ENCODE assay signal across 14 cellular contexts in the genomic region with DNA sequence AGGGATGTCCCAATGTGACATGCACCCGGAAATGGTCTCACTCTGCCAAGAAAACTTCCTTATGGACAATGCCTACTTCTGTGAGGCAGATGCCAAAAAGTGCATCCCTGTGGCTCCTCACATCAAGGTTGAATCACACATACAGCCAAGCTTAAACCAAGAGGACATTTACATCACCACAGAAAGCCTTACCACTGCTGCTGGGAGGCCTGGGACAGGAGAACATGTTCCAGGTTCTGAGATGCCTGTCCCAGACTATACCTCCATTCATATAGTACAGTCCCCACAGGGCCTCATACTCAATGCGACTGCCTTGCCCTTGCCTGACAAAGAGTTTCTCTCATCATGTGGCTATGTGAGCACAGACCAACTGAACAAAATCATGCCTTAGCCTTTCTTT. TPM values are rescaled to one million over a fixed set of nuclear protein-coding genes. Genes with fewer than 3 reads are reported as not detected.
DNase-seq lines count a peak whose midpoint lies in the region; ATAC-seq lines count a peak whose summit lies in the region.
"Had no signal": no experiment of that assay in that cellular context is flagged by ENCODE, and none has a peak within 500 bp of the region (broad histone marks: within the 10 kb centered on the region; RNA-seq: fewer than 3 reads in every experiment).

No MANE protein-coding gene starts in this region.

- POLR2A ChIA-PET in activated CD4-positive, alpha-beta T cell treated with anti-CD3 and anti-CD28 coated beads, Interleukin-2, amount 10 ng/mL, durations not matched to agents 7 days and 5 days (lab: Charles Lee) = interaction anchor here (0.7 kb wide), 1 partner anchor 193 kb away, joined by 4 read pairs; no protein-coding TSS in a partner anchor
- POLR2A ChIA-PET in activated CD4-positive, alpha-beta memory T cell treated with anti-CD3 and anti-CD28 coated beads, Interleukin-2, amount 10 ng/mL, durations not matched to agents 7 days and 5 days (lab: Charles Lee) = interaction anchor here (0.6 to 1.5 kb wide), 10 partner anchors 26 to 1881 kb away, joined by 3 to 6 read pairs (median 4); a partner anchor contains a TSS

- peak overlapping the region; percentile 34 for H3K27ac Mint-ChIP-seq in activated CD4-positive, alpha-beta T cell treated with anti-CD3 and anti-CD28 coated beads, Interleukin-2, amount 10 ng/mL, durations not matched to agents 7 days and 5 days
- H3K27ac Mint-ChIP-seq in activated CD4-positive, alpha-beta memory T cell treated with anti-CD3 and anti-CD28 coated beads, Interleukin-2, amount 10 ng/mL, durations not matched to agents 7 days and 5 days = peak overlapping the region; percentile 80
- H3K27ac Mint-ChIP-seq in stimulated activated effector memory CD8-positive, alpha-beta T cell treated with anti-CD3 and anti-CD28 coated beads, Interleukin-12 subunit alpha, Interleukin-12 subunit beta, amount 100 ng/mL, for 72 hours = no peak overlapping the region
- H3K27ac Mint-ChIP-seq: IgD-negative memory B cell, neural progenitor cell had no signal

- peaks cover 32% of the 10 kb centered on the region for H3K4me1 Mint-ChIP-seq in activated CD4-positive, alpha-beta T cell treated with anti-CD3 and anti-CD28 coated beads, Interleukin-2, amount 10 ng/mL, durations not matched to agents 7 days and 5 days
- peaks cover 47% of the 10 kb centered on the region for H3K4me1 Mint-ChIP-seq in activated CD4-positive, alpha-beta memory T cell treated with anti-CD3 and anti-CD28 coated beads, Interleukin-2, amount 10 ng/mL, durations not matched to agents 7 days and 5 days
- H3K4me1 Mint-ChIP-seq in stimulated activated effector memory CD8-positive, alpha-beta T cell treated with anti-CD3 and anti-CD28 coated beads, Interleukin-12 subunit alpha, Interleukin-12 subunit beta, amount 100 ng/mL, for 72 hours = peaks cover 17% of the 10 kb centered on the region
- H3K4me1 Mint-ChIP-seq: neural progenitor cell had no signal

- no peak for DNase-seq in activated CD4-positive, alpha-beta T cell treated with anti-CD3 and anti-CD28 coated beads, Interleukin-2, amount 10 ng/mL, durations not matched to agents 7 days and 5 days
- no peak for DNase-seq in activated CD4-positive, alpha-beta T cell treated with anti-CD3 and anti-CD28 coated beads for 4 hours
- DNase-seq in activated CD4-positive, alpha-beta memory T cell treated with anti-CD3 and anti-CD28 coated beads, Interleukin-2, amount 10 ng/mL, durations not matched to agents 7 days and 5 days = peak; percentile 41
- DNase-seq in stimulated activated effector memory CD8-positive, alpha-beta T cell treated with anti-CD3 and anti-CD28 coated beads, Interleukin-12 subunit alpha, Interleukin-12 subunit beta, amount 100 ng/mL, for 72 hours (ENCODE audit: low spot score in 2 of 2) = no peak
- DNase-seq in NCI-H2196 treated with DMSO at 0.1 percent for 48 hours (lab: John Stamatoyannopoulos, UW; ENCODE audit: unreplicated experiment) = no peak
- DNase-seq in HCEC 1CT = no peak
- no peak for DNase-seq in ureter (ENCODE audit: low spot score)
- DNase-seq: dermis blood vessel endothelial cell, left colon, NCI-H2081, SW 1271 had no signal

- H3K4me3 Mint-ChIP-seq in activated CD4-positive, alpha-beta T cell treated with anti-CD3 and anti-CD28 coated beads, Interleukin-2, amount 10 ng/mL, durations not matched to agents 7 days and 5 days = peak overlapping the region; percentile 17
- H3K4me3 Mint-ChIP-seq in activated CD4-positive, alpha-beta memory T cell treated with anti-CD3 and anti-CD28 coated beads, Interleukin-2, amount 10 ng/mL, durations not matched to agents 7 days and 5 days = peak overlapping the region; percentile 24
- H3K4me3 Mint-ChIP-seq in stimulated activated effector memory CD8-positive, alpha-beta T cell treated with anti-CD3 and anti-CD28 coated beads, Interleukin-12 subunit alpha, Interleukin-12 subunit beta, amount 100 ng/mL, for 72 hours = no peak overlapping the region
- H3K4me3 Mint-ChIP-seq: IgD-negative memory B cell, neural progenitor cell had no signal

- no peaks in the 10 kb centered on the region for H3K9me3 Mint-ChIP-seq in activated CD4-positive, alpha-beta T cell treated with anti-CD3 and anti-CD28 coated beads, Interleukin-2, amount 10 ng/mL, durations not matched to agents 7 days and 5 days
- no peaks in the 10 kb centered on the region for H3K9me3 Mint-ChIP-seq in activated CD4-positive, alpha-beta memory T cell treated with anti-CD3 and anti-CD28 coated beads, Interleukin-2, amount 10 ng/mL, durations not matched to agents 7 days and 5 days
- H3K9me3 Mint-ChIP-seq in stimulated activated effector memory CD8-positive, alpha-beta T cell treated with anti-CD3 and anti-CD28 coated beads, Interleukin-12 subunit alpha, Interleukin-12 subunit beta, amount 100 ng/mL, for 72 hours = no peaks in the 10 kb centered on the region
- H3K9me3 Mint-ChIP-seq: IgD-negative memory B cell, neural progenitor cell had no signal

- peaks cover 38% of the 10 kb centered on the region for H3K27me3 Mint-ChIP-seq in activated CD4-positive, alpha-beta T cell treated with anti-CD3 and anti-CD28 coated beads, Interleukin-2, amount 10 ng/mL, durations not matched to agents 7 days and 5 days
- H3K27me3 Mint-ChIP-seq in activated CD4-positive, alpha-beta memory T cell treated with anti-CD3 and anti-CD28 coated beads, Interleukin-2, amount 10 ng/mL, durations not matched to agents 7 days and 5 days = peaks cover 12% of the 10 kb centered on the region

- CTCF ChIA-PET in activated CD4-positive, alpha-beta T cell treated with anti-CD3 and anti-CD28 coated beads, Interleukin-2, amount 10 ng/mL, durations not matched to agents 7 days and 5 days (lab: Charles Lee) = interaction anchor here (1.0 to 1.4 kb wide), 2 partner anchors 22 to 26 kb away, joined by 3 to 6 read pairs; no protein-coding TSS in a partner anchor
- CTCF ChIA-PET in activated CD4-positive, alpha-beta memory T cell treated with anti-CD3 and anti-CD28 coated beads, Interleukin-2, amount 10 ng/mL, durations not matched to agents 7 days and 5 days (lab: Charles Lee) = interaction anchor here (1.5 to 1.7 kb wide), 2 partner anchors 26 to 48 kb away, joined by 6 to 8 read pairs; no protein-coding TSS in a partner anchor

- no peaks in the 10 kb centered on the region for H3K36me3 Mint-ChIP-seq in activated CD4-positive, alpha-beta T cell treated with anti-CD3 and anti-CD28 coated beads, Interleukin-2, amount 10 ng/mL, durations not matched to agents 7 days and 5 days (ENCODE audit: low read depth)
- no peaks in the 10 kb centered on the region for H3K36me3 Mint-ChIP-seq in activated CD4-positive, alpha-beta memory T cell treated with anti-CD3 and anti-CD28 coated beads, Interleukin-2, amount 10 ng/mL, durations not matched to agents 7 days and 5 days (ENCODE audit: low read depth)
- no peaks in the 10 kb centered on the region for H3K36me3 Mint-ChIP-seq in stimulated activated effector memory CD8-positive, alpha-beta T cell treated with anti-CD3 and anti-CD28 coated beads, Interleukin-12 subunit alpha, Interleukin-12 subunit beta, amount 100 ng/mL, for 72 hours
- H3K36me3 Mint-ChIP-seq: IgD-negative memory B cell, neural progenitor cell had no signal

- ATAC-seq in HG03097 (IDR thresholded peaks at IDR 0.05; ENCODE audit: low FRiP score, unreplicated experiment) = peak; percentile 2
- peak; percentile 58 for ATAC-seq in stimulated activated effector memory CD8-positive, alpha-beta T cell treated with anti-CD3 and anti-CD28 coated beads, Interleukin-12 subunit alpha, Interleukin-12 subunit beta, amount 100 ng/mL, for 72 hours
- ATAC-seq: left colon had no signal

RNA-seq across cellular contexts. Expression of a gene that starts 37.6 kb away (rescaled TPM):
- total RNA-seq in activated CD4-positive, alpha-beta T cell treated with anti-CD3 and anti-CD28 coated beads, Interleukin-2, amount 10 ng/mL, durations not matched to agents 7 days and 5 days = 1 to 10 TPM; 4.8 to 5.2 TPM
- total RNA-seq in activated CD4-positive, alpha-beta memory T cell treated with anti-CD3 and anti-CD28 coated beads, Interleukin-2, amount 10 ng/mL, durations not matched to agents 7 days and 5 days = 1 to 10 TPM; 2.5 to 3.4 TPM
- total RNA-seq in ureter = 0.47 TPM
